In genomic region chr15:44720460-44721185, GRCh38 we compare ENCODE assay signal across 12 cellular contexts. TPM values are rescaled to one million over a fixed set of nuclear protein-coding genes. Genes with fewer than 3 reads are reported as not detected.
DNase-seq lines count a peak whose midpoint lies in the region; ATAC-seq and TF ChIP-seq lines count a peak whose summit lies in the region.
"Had no signal": no experiment of that assay in that cellular context is flagged by ENCODE, and none has a peak within 500 bp of the region (broad histone marks: within the 10 kb centered on the region; RNA-seq: fewer than 3 reads in every experiment).

No MANE protein-coding gene starts in this region.

- H3K79me2 ChIP-seq in H9 (ENCODE audit: insufficient read depth, low read length), result no peaks in the 10 kb centered on the region

- H2AFZ ChIP-seq in H9 (ENCODE audit: low read length), result no peak overlapping the region

- no peak overlapping the region for H4K8ac ChIP-seq in H9 (replicated peaks; ENCODE audit: insufficient read length, low read depth, low read length)

- H3K23me2 ChIP-seq in H9 (ENCODE audit: insufficient read length, low read depth, low read length, poor library complexity, severe bottlenecking), result no peaks in the 10 kb centered on the region

- H3K79me1 ChIP-seq in H9 (ENCODE audit: insufficient read depth, low read depth, low read length, poor library complexity, severe bottlenecking), result no peaks in the 10 kb centered on the region

- no peak overlapping the region for H3K14ac ChIP-seq in H9 (ENCODE audit: insufficient read depth, low read length)

- H3K4ac ChIP-seq in H9 (ENCODE audit: low read depth, low read length), result no peak overlapping the region

- no peak for ATAC-seq in naive B cell (ENCODE audit: low read depth in 2 of 2)

- H3T11ph ChIP-seq in H9 (ENCODE audit: low read length), result no peak overlapping the region

- WGBS in transverse colon (ENCODE audit: low coverage in 1 of 2), 2 donors, result 63 to 80% methylated on average over 2 to 4 of the region's 4 CpGs
- no CpG with 5 or more reads among the region's 4 CpGs for WGBS in H9 (ENCODE audit: extremely low coverage, insufficient read length, low lambda C conversion rate)

- TF ChIP-seq POLR2A in transverse colon (IDR thresholded peaks at IDR 0.05), result no peak

- peak overlapping the region; percentile 16; the same call in 1 of the 2 replicates for H3K27ac ChIP-seq in HL-60 (replicated peaks)
- peak overlapping the region in 2 of 4 donors; percentile 27 to 45 for H3K27ac ChIP-seq in transverse colon
- no peak overlapping the region for H3K27ac ChIP-seq in H9 (ENCODE audit: insufficient read length, low read depth, low read length)

- in situ Hi-C loops in transverse colon (cut with MboI; ENCODE audit: low pct_ligation_motif_present in 1 of 4, low pct_unique_long_range_greater_than_20kb in 1 of 4, low sequenced_read_pairs in 3 of 4), result no loop called here

- no peaks in the 10 kb centered on the region for H4K20me1 ChIP-seq in H9 (ENCODE audit: control insufficient read depth, insufficient read depth, insufficient read length)

- peaks cover 47% of the 10 kb centered on the region for H3K36me3 Mint-ChIP-seq in activated T-cell treated with anti-CD3 and anti-CD28 coated beads, Interleukin-2, amount 50 U/mL, for 24 hours (ENCODE audit: low read depth)
- H3K36me3 Mint-ChIP-seq in naive B cell, result peaks cover 2 to 21% of the 10 kb centered on the region in 2 donors
- peaks cover 2 to 15% (median 14%) of the 10 kb centered on the region in 3 experiments; a peak in 5 of 7 replicates for H3K36me3 Mint-ChIP-seq in H9 (ENCODE audit: insufficient read depth in 1 of 3, low read depth in 3 of 3)

- peaks cover 89% of the 10 kb centered on the region for H3K4me1 Mint-ChIP-seq in activated T-cell treated with anti-CD3 and anti-CD28 coated beads, Interleukin-2, amount 50 U/mL, for 24 hours (ENCODE audit: low read depth)
- H3K4me1 Mint-ChIP-seq in naive B cell (peaks cover 58 to 87% (median 73%) of the 10 kb centered on the region in 3 donors), H9 (peaks cover 5 to 9% of the 10 kb centered on the region in 2 experiments; a peak in 3 of 4 replicates)

- no peak overlapping the region for H2BK120ac ChIP-seq in H9 (ENCODE audit: low read depth, low read length, poor library complexity, severe bottlenecking)

- no peaks in the 10 kb centered on the region for H3K27me3 ChIP-seq in HL-60 (ENCODE audit: insufficient read depth, poor library complexity, severe bottlenecking)
- no peaks in the 10 kb centered on the region for H3K27me3 ChIP-seq in transverse colon
- H3K27me3 ChIP-seq in H9 (ENCODE audit: insufficient read depth, low read length), result no peaks in the 10 kb centered on the region

- H3K4me3 ChIP-seq in HL-60 (replicated peaks; ENCODE audit: insufficient read depth, low read length) (no peak overlapping the region), transverse colon (no peak overlapping the region)

- H3K23ac ChIP-seq in H9 (ENCODE audit: insufficient read length, low read depth, low read length), result no peak overlapping the region

- no peak overlapping the region for H2AK5ac ChIP-seq in H9 (ENCODE audit: insufficient read length, low read length)

- no peak overlapping the region for H3K4me2 ChIP-seq in H9 (ENCODE audit: insufficient read depth, insufficient read length, low read length)

- H3K27ac Mint-ChIP-seq in activated T-cell treated with anti-CD3 and anti-CD28 coated beads, Interleukin-2, amount 50 U/mL, for 24 hours, result peak overlapping the region; percentile 100
- H3K27ac Mint-ChIP-seq in naive B cell (peak overlapping the region; percentile 54 to 100 (median 80)), H9 (no peak overlapping the region; a peak in 1 of 7 replicates)

- no peaks in the 10 kb centered on the region for H3K27me3 Mint-ChIP-seq in activated T-cell treated with anti-CD3 and anti-CD28 coated beads, Interleukin-2, amount 50 U/mL, for 24 hours
- H3K27me3 Mint-ChIP-seq in naive B cell (no peaks in the 10 kb centered on the region), H9 (ENCODE audit: low read depth) (no peaks in the 10 kb centered on the region)

- no peak overlapping the region for H2BK15ac ChIP-seq in H9 (ENCODE audit: low read depth, low read length)

- no peak overlapping the region for H3K56ac ChIP-seq in H9 (ENCODE audit: insufficient read length, low read depth, low read length)

- no peak overlapping the region for H2BK5ac ChIP-seq in H9 (ENCODE audit: insufficient read length, low read length)

- no peaks in the 10 kb centered on the region for H3K9me3 ChIP-seq in transverse colon
- no peaks in the 10 kb centered on the region for H3K9me3 ChIP-seq in H9 (ENCODE audit: control insufficient read depth, low read depth, low read length)

- no peaks in the 10 kb centered on the region for H3K9me3 Mint-ChIP-seq in activated T-cell treated with anti-CD3 and anti-CD28 coated beads, Interleukin-2, amount 50 U/mL, for 24 hours
- H3K9me3 Mint-ChIP-seq in naive B cell (no peaks in the 10 kb centered on the region), H9 (no peaks in the 10 kb centered on the region)

- H2BK12ac ChIP-seq in H9 (ENCODE audit: insufficient read length, low read depth, low read length), result no peak overlapping the region

- peak; percentile 5 for DNase-seq in NCI-H510A treated with DMSO at 0.1 percent for 48 hours (lab: John Stamatoyannopoulos, UW)
- DNase-seq in NCI-H510A (lab: John Stamatoyannopoulos, UW), result no peak
- no peak for DNase-seq in HL-60 (ENCODE audit: low read depth in 1 of 2, low spot score in 1 of 2)
- no peak for DNase-seq in activated T-cell treated with anti-CD3 and anti-CD28 coated beads, Interleukin-2, amount 50 U/mL, for 24 hours
- no peak for DNase-seq in naive B cell
- DNase-seq in transverse colon, result no peak
- DNase-seq in NCI-H2196 treated with DMSO at 0.1 percent for 48 hours (lab: John Stamatoyannopoulos, UW; ENCODE audit: unreplicated experiment), result no peak
- DNase-seq in H9, result no peak
- DNase-seq: 8988T, foreskin melanocyte, kidney glomerular epithelial cell, NCI-H774 had no signal

- TF ChIP-seq CTCF in HL-60 (IDR thresholded peaks at IDR 0.05; ENCODE audit: insufficient read depth, low read length) (no peak), transverse colon (IDR thresholded peaks at IDR 0.05) (no peak), H9 (conservative IDR thresholded peaks at IDR 0.05) (no peak)

- H3K18ac ChIP-seq in H9 (ENCODE audit: insufficient read length, low read depth, low read length), result no peak overlapping the region

- peak overlapping the region; percentile 12 for H3K4me3 Mint-ChIP-seq in activated T-cell treated with anti-CD3 and anti-CD28 coated beads, Interleukin-2, amount 50 U/mL, for 24 hours
- peak overlapping the region in 4 of 8 donors; percentile 6 to 78 (median 20) for H3K4me3 Mint-ChIP-seq in naive B cell
- H3K4me3 Mint-ChIP-seq in H9, result no peak overlapping the region

- peaks cover 0 to 54% (median 2%) of the 10 kb centered on the region in 4 donors for H3K4me1 ChIP-seq in transverse colon
- no peaks in the 10 kb centered on the region for H3K4me1 ChIP-seq in H9 (ENCODE audit: insufficient read depth, low read length)

- peaks cover 0 to 36% (median 15%) of the 10 kb centered on the region in 4 donors for H3K36me3 ChIP-seq in transverse colon

- intact Hi-C loops in transverse colon (cut with DNase I; ENCODE audit: low total_unique reads), result no loop called here

- no peak overlapping the region for H2BK20ac ChIP-seq in H9 (ENCODE audit: low read depth, low read length, poor library complexity, severe bottlenecking)

- H4K91ac ChIP-seq in H9 (ENCODE audit: insufficient read length, low read depth, low read length), result no peak overlapping the region

- no peak overlapping the region for H3K9ac ChIP-seq in H9 (ENCODE audit: extremely low read depth, insufficient read length, low read length)

- no peak for TF ChIP-seq EP300 in transverse colon (IDR thresholded peaks at IDR 0.05; ENCODE audit: low read depth)

- no peak overlapping the region for H4K5ac ChIP-seq in H9 (ENCODE audit: insufficient read length, low read depth, low read length)

RNA-seq across cellular contexts. Expression of gene B2M, which starts 9.3 kb away (rescaled TPM):
- over 10,000 TPM; 15,630 to 30,116 (median 21,556) TPM for polyA plus RNA-seq in naive B cell (ENCODE audit: low read depth in 6 of 6)
- total RNA-seq in transverse colon (1,000 to 10,000 TPM; 1,352 to 7,131 (median 5,706) TPM), H9 (2021) (74.3 and 81.0 TPM in 2 replicates)

RNA-seq across cellular contexts. Expression of gene PATL2, which starts 9.5 kb away (rescaled TPM):
- 10 to 100 TPM in 5 of 6 donors, 1 to 10 TPM in 1; 9.3 to 28.6 (median 20.2) TPM for polyA plus RNA-seq in naive B cell (ENCODE audit: low read depth in 6 of 6)
- total RNA-seq in transverse colon (10 to 100 TPM in 1 of 4 donors, 1 to 10 TPM in 3; 3.0 to 40.0 (median 4.4) TPM), H9 (2021) (0.46 and 0.55 TPM in 2 replicates)

RNA-seq across cellular contexts. Expression of gene TRIM69, which starts 15.7 kb away (rescaled TPM):
- 10 to 100 TPM in 5 of 6 donors, 1 to 10 TPM in 1; 9.4 to 22.4 (median 18.1) TPM for polyA plus RNA-seq in naive B cell (ENCODE audit: low read depth in 6 of 6)
- total RNA-seq in transverse colon, result 10 to 100 TPM in 3 of 4 donors, 1 to 10 TPM in 1; 5.6 to 17.3 (median 13.7) TPM
- total RNA-seq in H9 (2021), result 3.8 and 4.3 TPM in 2 replicates

RNA-seq across cellular contexts. Expression of gene SPG11, which starts 57.2 kb away (rescaled TPM):
- 10 to 100 TPM; 19.7 to 70.0 (median 53.0) TPM for polyA plus RNA-seq in naive B cell (ENCODE audit: low read depth in 6 of 6)
- 100 to 1,000 TPM in 2 of 4 donors, 10 to 100 TPM in 2; 79.7 to 149 (median 103) TPM for total RNA-seq in transverse colon
- 38.3 and 43.8 TPM in 2 replicates for total RNA-seq in H9 (2021)

Comparison
In these comparisons a context has a peak if more than half of its experiments do, and no peak if none do; other contexts are left out.
1. H3K27ac Mint-ChIP-seq: peak in activated T-cell treated with anti-CD3 and anti-CD28 coated beads, Interleukin-2, amount 50 U/mL, for 24 hours (single experiment) and naive B cell (6 of 6); none in H9 (0 of 3).
2. RNA of gene B2M, which starts 9.3 kb away (total RNA-seq): 1,352 to 7,131 TPM in transverse colon; 74.3 to 81.0 TPM in H9; every median in the first group is over 10 times any median in the second.